34 cellular contexts compared by ENCODE assay signal in the genomic region with DNA sequence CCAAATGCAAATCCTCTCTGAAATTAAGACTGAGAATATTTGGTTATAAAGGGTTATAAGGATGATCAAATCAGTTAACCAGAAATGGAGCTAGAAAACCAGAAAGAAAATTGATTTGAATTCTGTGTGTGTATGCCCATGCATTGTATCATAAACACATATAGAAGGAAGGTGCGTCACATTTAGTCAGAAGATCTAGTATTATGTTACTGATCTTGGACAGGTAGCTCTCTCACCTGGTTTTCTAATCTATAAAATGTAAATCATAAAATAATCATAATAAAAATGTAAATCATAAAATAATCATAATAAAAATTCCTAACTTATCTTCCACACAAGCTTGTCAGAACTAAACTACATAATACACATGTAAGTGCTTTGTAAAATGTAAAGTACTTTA.
"Had no signal": no experiment of that assay in that cellular context is flagged by ENCODE, and none has a peak within 500 bp of the region (broad histone marks: within the 10 kb centered on the region; RNA-seq: fewer than 3 reads in every experiment).

No MANE protein-coding gene starts in this region.

- DNase-seq: activated B cell treated with CpG ODN at 0.5 μM for 24 hours; activated CD4-positive, alpha-beta memory T cell treated with anti-CD3 and anti-CD28 coated beads for 36 hours; activated CD4-positive, alpha-beta T cell treated with anti-CD3 and anti-CD28 coated beads for 4 hours; activated CD4-positive, alpha-beta T cell treated with anti-CD3 and anti-CD28 coated beads, Interleukin-2, amount 10 ng/mL, durations not matched to agents 24 days and 14 days; activated CD4-positive, alpha-beta T cell treated with anti-CD3 and anti-CD28 coated beads, Interleukin-2, amount 50 U/mL, for 1 hour; activated CD4-positive, alpha-beta T cell treated with anti-CD3 and anti-CD28 coated beads, Interleukin-2, amount 50 U/mL, for 4 hours; activated CD4-positive, CD25-positive, alpha-beta regulatory T cell treated with anti-CD3 and anti-CD28 coated beads, Interleukin-2, amount 50 U/mL, for 72 hours; activated CD8-positive, alpha-beta memory T cell treated with anti-CD3 and anti-CD28 coated beads, Interleukin-2, amount 50 U/mL, for 4 hours; activated CD8-positive, alpha-beta T cell treated with anti-CD3 and anti-CD28 coated beads for 36 hours; activated effector memory CD4-positive, alpha-beta T cell treated with anti-CD3 and anti-CD28 coated beads, Interleukin-2, amount 50 U/mL, for 16 hours; activated gamma-delta T cell treated with Interleukin-2 at 50 U/mL for 16 hours; activated naive CD4-positive, alpha-beta T cell; activated naive CD4-positive, alpha-beta T cell treated with anti-CD3 and anti-CD28 coated beads for 36 hours; activated naive CD4-positive, alpha-beta T cell treated with anti-CD3 and anti-CD28 coated beads, Interleukin-2, amount 50 U/mL, for 16 hours; activated naive CD8-positive, alpha-beta T cell treated with anti-CD3 and anti-CD28 coated beads for 36 hours; activated T-cell treated with anti-CD3 and anti-CD28 coated beads for 4 hours; activated T-cell treated with anti-CD3 and anti-CD28 coated beads, Interleukin-2, amount 50 U/mL, for 1 hour; activated T-cell treated with anti-CD3 and anti-CD28 coated beads, Interleukin-2, amount 50 U/mL, for 4 hours; activated T-cell treated with anti-CD3 and anti-CD28 coated beads, Interleukin-2, amount 50 U/mL, for 72 hours; adrenal gland; amniotic stem cell; aorta; body of pancreas; brain microvascular endothelial cell; central memory CD4-positive, alpha-beta T cell; T-helper 1 cell; T-helper 2 cell; T-helper 9 cell had no signal

- H3K27ac ChIP-seq: adrenal gland, body of pancreas, brain microvascular endothelial cell, breast epithelium, VCaP had no signal

- H3K27me3 ChIP-seq: adrenal gland, body of pancreas, brain microvascular endothelial cell, breast epithelium had no signal

- H3K9me3 ChIP-seq: adrenal gland, body of pancreas, breast epithelium had no signal

- FAIRE-seq: astrocyte, TTC549 had no signal

- ATAC-seq: activated CD8-positive, alpha-beta T cell treated with anti-CD3 and anti-CD28 coated beads for 36 hours; activated naive CD4-positive, alpha-beta T cell treated with anti-CD3 and anti-CD28 coated beads, Interleukin-2, amount 50 U/mL, for 72 hours; activated T-cell treated with anti-CD3 and anti-CD28 coated beads, Interleukin-2, amount 50 U/mL, for 4 hours; activated T-cell treated with anti-CD3 and anti-CD28 coated beads, Interleukin-2, amount 50 U/mL, for 72 hours; activated T-helper 17 cell treated with anti-CD3 and anti-CD28 coated beads, Interleukin-2, amount 50 U/mL, for 72 hours; body of pancreas had no signal

- H3K36me3 ChIP-seq: adrenal gland, brain microvascular endothelial cell had no signal

- H3K4me3 ChIP-seq: adrenal gland, body of pancreas, breast epithelium had no signal

- H3K4me1 ChIP-seq: adrenal gland, body of pancreas, breast epithelium had no signal
